ENCODE assay signal across 18 cellular contexts in genomic region chr19:10205636-10206035, GRCh38. TPM values are rescaled to one million over a fixed set of nuclear protein-coding genes. Genes with fewer than 3 reads are reported as not detected.
DNase-seq lines count a peak whose midpoint lies in the region; TF ChIP-seq lines count a peak whose summit lies in the region.
"Had no signal": no experiment of that assay in that cellular context is flagged by ENCODE, and none has a peak within 500 bp of the region (broad histone marks: within the 10 kb centered on the region; RNA-seq: fewer than 3 reads in every experiment).

No MANE protein-coding gene starts in this region.

- H3K27me3 Mint-ChIP-seq in Calu3 (ENCODE audit: unreplicated experiment), result no peaks in the 10 kb centered on the region
- no peaks in the 10 kb centered on the region for H3K27me3 Mint-ChIP-seq in dendritic cell treated with granulocyte-macrophage colony-stimulating factor and Interleukin-4, amounts not matched to agents 40 ng/mL and 50 ng/mL, for 4 days
- H3K27me3 Mint-ChIP-seq: CD4-positive, CD25-positive, alpha-beta regulatory T cell; IgD-negative memory B cell had no signal

- intact Hi-C loops in Calu3 (cut with micrococcal nuclease; ENCODE audit: unreplicated experiment) (no loop called here), stomach (cut with DNase I; ENCODE audit: low total_unique reads) (no loop called here)
- intact Hi-C loops in dendritic cell treated with granulocyte-macrophage colony-stimulating factor and Interleukin-4, amounts not matched to agents 40 ng/mL and 50 ng/mL, for 4 days (cut with micrococcal nuclease), result no loop called here

- H3K27me3 ChIP-seq in stomach, result no peaks in the 10 kb centered on the region
- H3K27me3 ChIP-seq: BLaER1 had no signal

- H3K36me3 ChIP-seq in stomach, result no peaks in the 10 kb centered on the region

- peaks cover 7% of the 10 kb centered on the region for H3K9me3 Mint-ChIP-seq in Calu3 (ENCODE audit: low read depth, unreplicated experiment)
- H3K9me3 Mint-ChIP-seq in dendritic cell treated with granulocyte-macrophage colony-stimulating factor and Interleukin-4, amounts not matched to agents 40 ng/mL and 50 ng/mL, for 4 days, result peaks cover 11% of the 10 kb centered on the region

- no peak overlapping the region for H3K27ac ChIP-seq in stomach
- H3K27ac ChIP-seq: BLaER1, RWPE1 had no signal

- BruUV-seq in Calu3 (replicated peaks; lab: Mats Ljungman, UMichigan), result no TSS peak

- H3K4me3 Mint-ChIP-seq in Calu3 (ENCODE audit: low read depth, unreplicated experiment), result no peak overlapping the region
- H3K4me3 Mint-ChIP-seq in dendritic cell treated with granulocyte-macrophage colony-stimulating factor and Interleukin-4, amounts not matched to agents 40 ng/mL and 50 ng/mL, for 4 days, result no peak overlapping the region
- H3K4me3 Mint-ChIP-seq: CD4-positive, CD25-positive, alpha-beta regulatory T cell; GM23338; IgD-negative memory B cell had no signal

- no peak for TF ChIP-seq POLR2A in stomach (IDR thresholded peaks at IDR 0.05)

- peaks cover 19% of the 10 kb centered on the region for H3K4me1 Mint-ChIP-seq in Calu3 (ENCODE audit: low read depth, unreplicated experiment)
- peaks cover 65% of the 10 kb centered on the region for H3K4me1 Mint-ChIP-seq in dendritic cell treated with granulocyte-macrophage colony-stimulating factor and Interleukin-4, amounts not matched to agents 40 ng/mL and 50 ng/mL, for 4 days (ENCODE audit: low read depth)
- H3K4me1 Mint-ChIP-seq: CD4-positive, CD25-positive, alpha-beta regulatory T cell; IgD-negative memory B cell had no signal

- H3K4me3 ChIP-seq in stomach, result no peak overlapping the region
- H3K4me3 ChIP-seq: BLaER1, GM12878, GM23338 had no signal

- peaks cover 10% of the 10 kb centered on the region for H3K36me3 Mint-ChIP-seq in Calu3 (ENCODE audit: insufficient read depth, unreplicated experiment)
- peaks cover 15% of the 10 kb centered on the region for H3K36me3 Mint-ChIP-seq in dendritic cell treated with granulocyte-macrophage colony-stimulating factor and Interleukin-4, amounts not matched to agents 40 ng/mL and 50 ng/mL, for 4 days (ENCODE audit: low read depth)
- H3K36me3 Mint-ChIP-seq: IgD-negative memory B cell had no signal

- CTCF ChIA-PET in Calu3 (lab: Charles Lee), result interaction anchor here (1.2 to 1.3 kb wide), 2 partner anchors 11 to 45 kb away, joined by 3 to 5 read pairs; partner anchors contain the start of gene DNMT1

- DNase-seq in Calu3, result no peak
- DNase-seq in M059J (ENCODE audit: low read depth), result peak; percentile 66
- DNase-seq in myocyte (ENCODE audit: low read depth), result peak; percentile 16
- DNase-seq in stomach, result no peak
- DNase-seq in superior temporal gyrus (ENCODE audit: extremely low spot score), result no peak
- DNase-seq in retina, result no peak
- no peak for DNase-seq in activated gamma-delta T cell (lab: John Stamatoyannopoulos, UW)
- DNase-seq: CD4-positive, CD25-positive, alpha-beta regulatory T cell; NCI-H1105 treated with DMSO at 0.1 percent for 48 hours; NCI-H2029; NCI-H526 treated with DMSO at 0.1 percent for 48 hours; SHP77 had no signal

- TF ChIP-seq CTCF in Calu3 (IDR thresholded peaks at IDR 0.05; ENCODE audit: unreplicated experiment) (no peak), stomach (IDR thresholded peaks at IDR 0.05) (no peak)

- TF ChIP-seq EP300 in stomach (IDR thresholded peaks at IDR 0.05), result no peak

- WGBS in stomach, 5 donors, result 80 to 87% (median 84%) methylated on average over 4 of the region's 4 CpGs

- peaks cover 0 to 6% (median 3%) of the 10 kb centered on the region in 4 donors for H3K9me3 ChIP-seq in stomach

- H3K4me1 ChIP-seq in stomach, result no peaks in the 10 kb centered on the region

- peak overlapping the region; percentile 71 for H3K27ac Mint-ChIP-seq in Calu3 (ENCODE audit: unreplicated experiment)
- H3K27ac Mint-ChIP-seq in dendritic cell treated with granulocyte-macrophage colony-stimulating factor and Interleukin-4, amounts not matched to agents 40 ng/mL and 50 ng/mL, for 4 days, result peak overlapping the region; percentile 92
- H3K27ac Mint-ChIP-seq: IgD-negative memory B cell had no signal

RNA-seq across cellular contexts. Expression of gene DNMT1, which starts 10.9 kb away (rescaled TPM):
- total RNA-seq in Calu3 (2022), result 133 and 139 TPM in 2 replicates
- total RNA-seq in M059J (2014; rRNA removed; shearing (Covaris generic)), result 199 and 263 TPM in 2 replicates
- 53.8 and 70.1 TPM in 2 replicates for total RNA-seq in myocyte
- polyA plus RNA-seq in myocyte (2012), result 25.5 TPM
- 10 to 100 TPM; 32.1 to 92.0 (median 58.9) TPM for total RNA-seq in stomach
- polyA plus RNA-seq in stomach, result 10 to 100 TPM; 16.6 to 29.3 (median 23.2) TPM

RNA-seq across cellular contexts. Expression of gene S1PR2, which starts 25.5 kb away (rescaled TPM):
- 4.8 and 5.3 TPM in 2 replicates for total RNA-seq in Calu3 (2022)
- 7.1 and 8.3 TPM in 2 replicates for total RNA-seq in M059J (2014; rRNA removed; shearing (Covaris generic))
- 1.8 and 3.5 TPM in 2 replicates for total RNA-seq in myocyte
- 2.0 TPM for polyA plus RNA-seq in myocyte (2012)
- total RNA-seq in stomach, result 10 to 100 TPM in 1 of 5 donors, 1 to 10 TPM in 1, under 1 TPM in 2, not detected in 1; 0.29 to 11.7 (median 5.1) TPM
- polyA plus RNA-seq in stomach, result 1 to 10 TPM; 2.4 to 2.9 (median 2.7) TPM

RNA-seq across cellular contexts. Expression of gene MRPL4, which starts 46.4 kb away (rescaled TPM):
- total RNA-seq in Calu3 (2022) (59.2 and 60.4 TPM in 2 replicates), myocyte (64.7 and 94.3 TPM in 2 replicates), stomach (100 to 1,000 TPM in 1 of 5 donors, 10 to 100 TPM in 4; 16.1 to 314 (median 58.4) TPM)
- 53.8 and 96.4 TPM in 2 replicates for total RNA-seq in M059J (2014; rRNA removed; shearing (Covaris generic))
- polyA plus RNA-seq in myocyte (2012), result 50.5 TPM
- polyA plus RNA-seq in stomach, result 10 to 100 TPM; 48.7 to 53.1 (median 51.8) TPM

Comparison
In these comparisons a context has a peak if more than half of its experiments do, and no peak if none do; other contexts are left out.
1. DNase-seq: peak in M059J (single experiment) and myocyte (single experiment); none in Calu3 (single experiment), stomach (single experiment), superior temporal gyrus (single experiment), retina (single experiment) and activated gamma-delta T cell (single experiment).